In genomic region chrX:15882704-15883539, GRCh38 we compare ENCODE assay signal across 8 cellular contexts. TPM values are rescaled to one million over a fixed set of nuclear protein-coding genes. Genes with fewer than 3 reads are reported as not detected.
DNase-seq lines count a peak whose midpoint lies in the region; ATAC-seq and TF ChIP-seq lines count a peak whose summit lies in the region.

No MANE protein-coding gene starts in this region.

- H3K9me3 Mint-ChIP-seq in T-helper 1 cell treated with Interleukin-12 subunit alpha and Interleukin-12 subunit beta and Interleukin-4 antibody, amounts not matched to agents 30 μg/mL and 1 μg/mL, for 36 hours = peaks cover 7% of the 10 kb centered on the region
- peaks cover 3% of the 10 kb centered on the region for H3K9me3 Mint-ChIP-seq in stimulated activated effector memory CD8-positive, alpha-beta T cell treated with anti-CD3 and anti-CD28 coated beads, Interleukin-12 subunit alpha, Interleukin-12 subunit beta, amount 100 ng/mL, for 72 hours

- DNase-seq in T-helper 1 cell (no peak), SW 1271 (lab: John Stamatoyannopoulos, UW) (peak; percentile 2 to 13), DMS79 (lab: John Stamatoyannopoulos, UW) (no peak), testis (no peak), posterior cingulate gyrus (no peak)
- DNase-seq in stimulated activated effector memory CD8-positive, alpha-beta T cell treated with anti-CD3 and anti-CD28 coated beads, Interleukin-12 subunit alpha, Interleukin-12 subunit beta, amount 100 ng/mL, for 72 hours (ENCODE audit: low spot score in 2 of 2) = no peak

- H3K4me1 ChIP-seq in testis = no peaks in the 10 kb centered on the region

- H3K36me3 ChIP-seq in testis (ENCODE audit: low read depth, missing control alignments) = no peaks in the 10 kb centered on the region

- TF ChIP-seq CTCF in testis (IDR thresholded peaks at IDR 0.05) = no peak

- H3K27me3 Mint-ChIP-seq in T-helper 1 cell treated with Interleukin-12 subunit alpha and Interleukin-12 subunit beta and Interleukin-4 antibody, amounts not matched to agents 30 μg/mL and 1 μg/mL, for 36 hours (ENCODE audit: low read depth) = peaks cover 4% of the 10 kb centered on the region

- ATAC-seq in HG03066 (IDR thresholded peaks at IDR 0.05; ENCODE audit: low read depth, unreplicated experiment) = peak; percentile 80
- ATAC-seq in stimulated activated effector memory CD8-positive, alpha-beta T cell treated with anti-CD3 and anti-CD28 coated beads, Interleukin-12 subunit alpha, Interleukin-12 subunit beta, amount 100 ng/mL, for 72 hours = peak; percentile 76

- peak overlapping the region; percentile 74 for H3K27ac Mint-ChIP-seq in T-helper 1 cell treated with Interleukin-12 subunit alpha and Interleukin-12 subunit beta and Interleukin-4 antibody, amounts not matched to agents 30 μg/mL and 1 μg/mL, for 36 hours
- H3K27ac Mint-ChIP-seq in stimulated activated effector memory CD8-positive, alpha-beta T cell treated with anti-CD3 and anti-CD28 coated beads, Interleukin-12 subunit alpha, Interleukin-12 subunit beta, amount 100 ng/mL, for 72 hours = no peak overlapping the region

- H3K27ac ChIP-seq in testis = no peak overlapping the region

- no peak overlapping the region for H3K4me3 ChIP-seq in testis

- H3K27me3 ChIP-seq in testis = no peaks in the 10 kb centered on the region

- TF ChIP-seq POLR2A in testis (IDR thresholded peaks at IDR 0.05) = no peak

- WGBS in testis, 2 donors = 60 to 74% methylated on average over 5 of the region's 5 CpGs

- intact Hi-C loops in testis (cut with DNase I; ENCODE audit: low total_unique reads) (no loop called here), posterior cingulate gyrus (cut with DNase I) (no loop called here)

- H3K4me3 Mint-ChIP-seq in T-helper 1 cell treated with Interleukin-12 subunit alpha and Interleukin-12 subunit beta and Interleukin-4 antibody, amounts not matched to agents 30 μg/mL and 1 μg/mL, for 36 hours = no peak overlapping the region
- no peak overlapping the region for H3K4me3 Mint-ChIP-seq in stimulated activated effector memory CD8-positive, alpha-beta T cell treated with anti-CD3 and anti-CD28 coated beads, Interleukin-12 subunit alpha, Interleukin-12 subunit beta, amount 100 ng/mL, for 72 hours

- H3K9me3 ChIP-seq in testis = no peaks in the 10 kb centered on the region

- H3K4me1 Mint-ChIP-seq in T-helper 1 cell treated with Interleukin-12 subunit alpha and Interleukin-12 subunit beta and Interleukin-4 antibody, amounts not matched to agents 30 μg/mL and 1 μg/mL, for 36 hours (ENCODE audit: low read depth) = peaks cover 12% of the 10 kb centered on the region
- peaks cover 11% of the 10 kb centered on the region for H3K4me1 Mint-ChIP-seq in stimulated activated effector memory CD8-positive, alpha-beta T cell treated with anti-CD3 and anti-CD28 coated beads, Interleukin-12 subunit alpha, Interleukin-12 subunit beta, amount 100 ng/mL, for 72 hours

- H3K36me3 Mint-ChIP-seq in T-helper 1 cell treated with Interleukin-12 subunit alpha and Interleukin-12 subunit beta and Interleukin-4 antibody, amounts not matched to agents 30 μg/mL and 1 μg/mL, for 36 hours (ENCODE audit: low read depth) = no peaks in the 10 kb centered on the region
- no peaks in the 10 kb centered on the region for H3K36me3 Mint-ChIP-seq in stimulated activated effector memory CD8-positive, alpha-beta T cell treated with anti-CD3 and anti-CD28 coated beads, Interleukin-12 subunit alpha, Interleukin-12 subunit beta, amount 100 ng/mL, for 72 hours

RNA-seq across cellular contexts. Expression of gene AP1S2, which starts 28.3 kb away (rescaled TPM):
- 100 to 1,000 TPM in 1 of 2 donors, 10 to 100 TPM in 1; 69.8 to 107 TPM for total RNA-seq in testis
- 60.8 TPM for polyA plus RNA-seq in testis (ENCODE audit: insufficient read depth, low read depth, low replicate concordance)

Comparison
In these comparisons a context has a peak if more than half of its experiments do, and no peak if none do; other contexts are left out.
1. DNase-seq: peak in SW 1271 (2 of 2); none in T-helper 1 cell (0 of 5), stimulated activated effector memory CD8-positive, alpha-beta T cell treated with anti-CD3 and anti-CD28 coated beads, Interleukin-12 subunit alpha, Interleukin-12 subunit beta, amount 100 ng/mL, for 72 hours (0 of 2), DMS79 (single experiment), testis (single experiment) and posterior cingulate gyrus (0 of 10).